ENCODE assay signal across 18 cellular contexts in the genomic region with DNA sequence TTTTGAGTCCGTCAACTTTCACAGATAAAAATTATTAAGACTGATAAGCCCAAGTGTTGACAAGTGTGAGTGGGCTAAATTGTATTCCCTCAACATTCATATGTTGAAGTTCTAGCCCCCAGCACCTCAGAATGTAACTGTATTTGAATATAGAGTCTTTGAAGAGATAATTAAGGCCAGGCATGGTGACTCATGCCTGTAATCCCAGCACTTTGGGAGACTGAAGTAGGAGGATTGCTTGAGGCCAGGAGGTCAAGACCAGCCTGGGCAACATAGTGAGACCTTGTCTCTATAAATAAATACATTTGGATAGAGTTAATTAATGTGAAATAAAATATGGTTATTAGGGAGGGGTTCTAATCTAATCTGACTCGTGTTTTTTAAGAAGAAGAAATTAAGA. TPM values are rescaled to one million over a fixed set of nuclear protein-coding genes. Genes with fewer than 3 reads are reported as not detected.
DNase-seq lines count a peak whose midpoint lies in the region; ATAC-seq, FAIRE-seq and TF ChIP-seq lines count a peak whose summit lies in the region.
"Had no signal": no experiment of that assay in that cellular context is flagged by ENCODE, and none has a peak within 500 bp of the region (broad histone marks: within the 10 kb centered on the region; RNA-seq: fewer than 3 reads in every experiment).

No MANE protein-coding gene starts in this region.

- H3K9me3 ChIP-seq in left ventricle myocardium inferior (replicated peaks) (no peaks in the 10 kb centered on the region), K562 (replicated peaks; ENCODE audit: control insufficient read depth, insufficient read depth, low read depth, low read length) (no peaks in the 10 kb centered on the region), right cardiac atrium (ENCODE audit: control insufficient read depth, low read length) (no peaks in the 10 kb centered on the region), transverse colon (no peaks in the 10 kb centered on the region)
- H3K9me3 ChIP-seq: Caco-2 had no signal

- H2AFZ ChIP-seq in K562 (ENCODE audit: low read depth, low read length) = no peak overlapping the region

- H3K36me3 ChIP-seq in left ventricle myocardium inferior = no peaks in the 10 kb centered on the region
- H3K36me3 ChIP-seq in K562 (ENCODE audit: control insufficient read depth, insufficient read depth, low read length) = no peaks in the 10 kb centered on the region
- H3K36me3 ChIP-seq in transverse colon = no peaks in the 10 kb centered on the region

- H3K4me1 ChIP-seq in left ventricle myocardium inferior (peaks cover 78% of the 10 kb centered on the region), K562 (replicated peaks in 1 of 2; ENCODE audit: control insufficient read depth in 2 of 2, insufficient read depth in 2 of 2, low read length in 2 of 2) (peaks cover 8 to 24% of the 10 kb centered on the region in 2 experiments; a peak in 4 of 5 replicates), right cardiac atrium (ENCODE audit: control insufficient read depth, insufficient read depth, low read length) (peaks cover 9% of the 10 kb centered on the region), transverse colon (peaks cover 0 to 8% (median 0%) of the 10 kb centered on the region in 4 donors)
- H3K4me1 ChIP-seq: Caco-2 had no signal

- H3K79me2 ChIP-seq in K562 (ENCODE audit: control insufficient read depth, insufficient read depth, low read length) = no peaks in the 10 kb centered on the region

- H3K27me3 ChIP-seq in left ventricle myocardium inferior (ENCODE audit: low read depth) (no peaks in the 10 kb centered on the region), K562 (ENCODE audit: control insufficient read depth in 2 of 2, insufficient read depth in 2 of 2, low read length in 2 of 2) (no peaks in the 10 kb centered on the region), right cardiac atrium (ENCODE audit: control insufficient read depth, insufficient read depth) (no peaks in the 10 kb centered on the region), transverse colon (no peaks in the 10 kb centered on the region)

- no peak for DNase-seq in left ventricle myocardium inferior
- DNase-seq in Right ventricle myocardium inferior (ENCODE audit: missing footprints) = no peak
- peak in 1 of 4 experiments; percentile 28 for DNase-seq in K562 (ENCODE audit: extremely low read depth in 1 of 4, low spot score in 3 of 4)
- no peak for DNase-seq in right cardiac atrium
- DNase-seq in SW 1271 (lab: John Stamatoyannopoulos, UW) = no peak
- no peak for DNase-seq in anterior cingulate cortex (lab: John Stamatoyannopoulos, UW)
- no peak for DNase-seq in stimulated activated CD4-positive, alpha-beta T cell treated with anti-CD3 and anti-CD28 coated beads, Interleukin-4, amount 100 ng/mL, for 4 hours
- DNase-seq in transverse colon = no peak
- DNase-seq: Caco-2, DMS53, KG1, NCI-H1092 treated with DMSO at 0.1 percent for 48 hours, NCI-H1694 treated with DMSO at 0.1 percent for 48 hours, NCI-H446, PC-3 had no signal

- H3K9me1 ChIP-seq in K562 (ENCODE audit: control insufficient read depth, insufficient read depth, low read length) = no peaks in the 10 kb centered on the region

- POLR2A ChIA-PET in K562 (lab: Yijun Ruan, JAX) = no interaction called here

- H3K27ac ChIP-seq in left ventricle myocardium inferior (replicated peaks) = peak overlapping the region; percentile 90
- H3K27ac ChIP-seq in K562 (ENCODE audit: extremely low read depth, low read depth, low read length) = no peak overlapping the region
- H3K27ac ChIP-seq in right cardiac atrium (ENCODE audit: low read length) = peak overlapping the region; percentile 85
- H3K27ac ChIP-seq in transverse colon = no peak overlapping the region

- no peaks in the 10 kb centered on the region for H4K20me1 ChIP-seq in K562 (replicated peaks; ENCODE audit: control insufficient read depth, insufficient read depth, low read length)

- TF ChIP-seq RAD21 in K562 (CRISPR knock-in tag; conservative IDR thresholded peaks at IDR 0.05 in 1 of 2, IDR thresholded peaks at IDR 0.05 in 1 of 2) = no peak

- WGBS in K562 (ENCODE audit: insufficient coverage, low coverage, missing lambda C conversion rate) = 25% methylated on average over 2 of the region's 2 CpGs
- 46% methylated on average over 2 of the region's 2 CpGs for WGBS in right cardiac atrium
- WGBS in transverse colon (ENCODE audit: low coverage in 1 of 2), 2 donors = 82 to 90% methylated on average over 1 to 2 of the region's 2 CpGs

- in situ Hi-C loops in K562 (cut with MboI) (no loop called here), transverse colon (cut with MboI; ENCODE audit: low pct_ligation_motif_present in 1 of 4, low pct_unique_long_range_greater_than_20kb in 1 of 4, low sequenced_read_pairs in 3 of 4) (no loop called here)

- no TSS peak for BruUV-seq in K562 (replicated peaks; lab: Mats Ljungman, UMichigan)

- H3K9ac ChIP-seq in K562 (ENCODE audit: insufficient read depth in 1 of 2, low read depth in 2 of 2, low read length in 2 of 2) = no peak overlapping the region

- CTCF ChIA-PET in K562 (lab: Yijun Ruan, JAX; ENCODE audit: low intra/inter-chr PET ratio) = interaction anchor here (0.6 kb wide), 1 partner anchor 269 kb away, joined by 7 read pairs; no protein-coding TSS in a partner anchor

- no peak overlapping the region for H3K4me2 ChIP-seq in K562 (ENCODE audit: insufficient read depth, low read length)
- H3K4me2 ChIP-seq: GM23338 had no signal

- no peak for ATAC-seq in Right ventricle myocardium inferior
- no peak for ATAC-seq in K562
- ATAC-seq in right cardiac atrium = no peak
- ATAC-seq: GM12878, GM23338, PC-3 had no signal

- TF ChIP-seq CTCF in left ventricle myocardium inferior (IDR thresholded peaks at IDR 0.05; ENCODE audit: borderline replicate concordance) = no peak
- TF ChIP-seq CTCF in K562 (IDR thresholded peaks at IDR 0.05 in 2 of 3, conservative IDR thresholded peaks at IDR 0.05 in 1 of 3; ENCODE audit: insufficient read depth in 2 of 3, low read depth in 1 of 3, low read length in 3 of 3) = no peak
- no peak for TF ChIP-seq CTCF in transverse colon (IDR thresholded peaks at IDR 0.05)

- TF ChIP-seq EP300 in K562 (IDR thresholded peaks at IDR 0.05; ENCODE audit: low read length) (no peak), transverse colon (IDR thresholded peaks at IDR 0.05; ENCODE audit: low read depth) (no peak)

- H3K4me3 ChIP-seq in left ventricle myocardium inferior (no peak overlapping the region), K562 (no peak overlapping the region), right cardiac atrium (ENCODE audit: low read length) (no peak overlapping the region), transverse colon (no peak overlapping the region)
- H3K4me3 ChIP-seq: GM12878, GM23338 had no signal

- intact Hi-C loops in left ventricle myocardium inferior (cut with micrococcal nuclease) = no loop called here
- intact Hi-C loops in Right ventricle myocardium inferior (cut with DNase I) = loop anchor here (10.0 kb wide), 1 partner anchor 309 kb away; no protein-coding TSS in a partner anchor
- intact Hi-C loops in K562 (cut with micrococcal nuclease) = no loop called here
- intact Hi-C loops in right cardiac atrium (cut with DNase I) = no loop called here
- intact Hi-C loops in transverse colon (cut with DNase I; ENCODE audit: low total_unique reads) = no loop called here

- FAIRE-seq in K562 (lab: Jason Lieb, UNC) = no peak
- FAIRE-seq: GM12878, GM18507 had no signal

- no peak for TF ChIP-seq POLR2A in K562 (conservative IDR thresholded peaks at IDR 0.05)
- TF ChIP-seq POLR2A in transverse colon (IDR thresholded peaks at IDR 0.05) = no peak

TF ChIP-seq in K562, 482 proteins besides CTCF, POLR2A, EP300 and RAD21 (continues in another document):
- TF ChIP-seq ZNF121 (CRISPR knock-in tag; conservative IDR thresholded peaks at IDR 0.05) = peak; percentile 78
- peak; percentile 70 for TF ChIP-seq FOSL1 (tag; conservative IDR thresholded peaks at IDR 0.05)
- peak; percentile 43 to 46; a peak in 2 of 4 replicates for TF ChIP-seq KDM1A (IDR thresholded peaks at IDR 0.05)
- peak; percentile 13; the same call in 1 of the 2 replicates for TF ChIP-seq ARID1B (IDR thresholded peaks at IDR 0.05)
- TF ChIP-seq ATF3 (IDR thresholded peaks at IDR 0.05) = peak; percentile 64
- TF ChIP-seq ATF3 (CRISPR knock-in tag; conservative IDR thresholded peaks at IDR 0.05) = no peak
- TF ChIP-seq JUND (IDR thresholded peaks at IDR 0.05; ENCODE audit: borderline replicate concordance, low read depth, low read length) = peak; percentile 75; the same call in 1 of the 2 replicates
- TF ChIP-seq JUND (tag; IDR thresholded peaks at IDR 0.05; ENCODE audit: borderline replicate concordance, low read depth, low read length) = no peak; the same call in 2 of the 3 replicates

RNA-seq across cellular contexts. Expression of gene SLC25A4, which starts 29.7 kb away (rescaled TPM):
- 2,250 TPM for total RNA-seq in left ventricle myocardium inferior
- 2,233 TPM for total RNA-seq in Right ventricle myocardium inferior
- total RNA-seq in K562 (2011; cell fraction: chromatin; rRNA removed; ENCODE audit: low replicate concordance) = 11.5 and 23.4 TPM in 2 replicates
- total RNA-seq in K562 (2011; cell fraction: nucleolus; rRNA removed) = 18.2 and 20.8 TPM in 2 replicates
- 18.3 and 19.0 TPM in 2 replicates for total RNA-seq in K562 (2011; cell fraction: nucleoplasm; rRNA removed)
- total RNA-seq in K562 (2014; rRNA removed) = 18.2 and 24.5 TPM in 2 replicates
- total RNA-seq in K562 (2014; rRNA removed; fragmentation: Illumina TruSeq; extraction: Trizol) = 17.7 and 19.5 TPM in 2 replicates
- total RNA-seq in K562 (2015; rRNA removed; fragmentation: Illumina TruSeq; extraction: Trizol) = 16.9 and 19.6 TPM in 2 replicates
- 28.4 and 30.3 TPM in 2 replicates for total RNA-seq in K562 (2021)
- 28.6 and 29.8 TPM in 2 replicates for polyA plus RNA-seq in K562 (2011; rRNA removed)
- polyA plus RNA-seq in K562 (2011; cell fraction: cytosol; rRNA removed) = 23.4 and 25.3 TPM in 2 replicates
- polyA plus RNA-seq in K562 (2011; cell fraction: nucleus; rRNA removed) = 33.8 and 41.2 TPM in 2 replicates
- 29.1 and 29.6 TPM in 2 replicates for polyA plus RNA-seq in K562 (2012)
- 17.5 and 19.7 TPM in 2 replicates for polyA plus RNA-seq in K562 (2014; fragmentation: Illumina TruSeq; extraction: Trizol)
- polyA plus RNA-seq in K562 (2014; fragmentation: Nextera tagmentation; extraction: Ambion mirVana) = 10 to 100 TPM in 1 of 2 experiments, 1 to 10 TPM in 1; 8.3 to 13.6 TPM
- 25.5 and 27.4 TPM in 2 replicates for polyA plus RNA-seq in K562 (2014; rRNA removed)
- 12.5 and 13.2 TPM in 2 replicates for polyA minus RNA-seq in K562 (2011; rRNA and poly(A)+ RNA removed)
- polyA minus RNA-seq in K562 (2011; cell fraction: cytosol; rRNA and poly(A)+ RNA removed) = 12.5 and 14.7 TPM in 2 replicates
- 10.0 and 15.6 TPM in 2 replicates for polyA minus RNA-seq in K562 (2011; cell fraction: nucleus; rRNA and poly(A)+ RNA removed)
- 1,000 to 10,000 TPM; 1,429 to 1,493 (median 1,458) TPM for total RNA-seq in right cardiac atrium
- polyA plus RNA-seq in right cardiac atrium = 1,464 TPM
- total RNA-seq in transverse colon = 10 to 100 TPM; 20.9 to 57.6 (median 25.8) TPM

Comparison
In these comparisons a context has a peak if more than half of its experiments do, and no peak if none do; other contexts are left out.
1. H3K27ac ChIP-seq: peak in left ventricle myocardium inferior (single experiment) and right cardiac atrium (single experiment); none in K562 (single experiment) and transverse colon (0 of 4).
2. RNA of gene SLC25A4, which starts 29.7 kb away (total RNA-seq): 2,250 TPM in left ventricle myocardium inferior (single experiment), 2,233 TPM in Right ventricle myocardium inferior (single experiment) and 1,429 to 1,493 TPM in right cardiac atrium; 20.9 to 57.6 TPM in transverse colon and 11.5 to 30.3 TPM in K562; every median in the first group is over 10 times any median in the second.